In the genomic region with DNA sequence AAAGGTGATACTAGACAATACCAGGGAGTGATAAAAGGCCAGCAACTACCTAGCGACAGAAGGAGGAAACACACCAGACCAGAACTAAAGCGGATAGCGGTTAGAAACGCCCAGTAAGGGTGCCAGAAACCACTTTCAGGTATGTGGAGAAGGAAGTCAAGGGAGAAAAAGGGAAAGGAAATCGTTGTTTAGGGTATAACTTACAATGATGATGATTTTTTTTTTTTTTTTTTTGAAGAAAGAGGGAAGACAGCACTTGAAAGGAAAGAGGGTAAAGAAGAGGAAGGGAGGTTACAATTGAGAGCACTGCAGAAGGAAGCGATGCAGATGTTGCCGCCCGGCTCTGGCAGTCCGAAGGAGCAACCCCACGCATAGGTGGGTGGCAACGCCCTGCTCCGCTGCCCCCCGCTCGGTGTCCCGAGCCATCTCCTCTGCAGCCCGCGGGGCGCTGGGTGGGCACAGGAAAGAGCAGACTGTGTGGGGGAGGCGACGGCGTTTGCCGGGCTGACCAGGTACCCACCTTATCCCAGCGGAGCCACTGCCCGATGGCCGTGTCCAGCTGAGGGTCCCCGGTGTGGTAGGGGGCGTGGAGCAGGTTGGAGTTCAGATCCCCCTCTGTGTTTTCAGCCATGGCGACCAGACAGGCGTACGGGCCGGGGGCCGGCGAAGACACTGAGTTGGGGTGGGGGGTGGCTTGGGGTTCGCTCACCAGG, we compare ENCODE assay signal across 8 cellular contexts. TPM values are rescaled to one million over a fixed set of nuclear protein-coding genes. Genes with fewer than 3 reads are reported as not detected.
DNase-seq lines count a peak whose midpoint lies in the region; ATAC-seq and TF ChIP-seq lines count a peak whose summit lies in the region.

No MANE protein-coding gene starts in this region.

- H3K4me2 ChIP-seq in parathyroid adenoma (ENCODE audit: low read length), result peak overlapping the region; percentile 77

- intact Hi-C loops in Right ventricle myocardium superior (cut with DNase I), result no loop called here

- H3K4me1 ChIP-seq in HUES48 (ENCODE audit: control insufficient read depth, insufficient read depth, low read length), result peaks cover 13% of the 10 kb centered on the region
- H3K4me1 ChIP-seq in parathyroid adenoma, result no peaks in the 10 kb centered on the region

- no peaks in the 10 kb centered on the region for H3K36me3 ChIP-seq in HUES48 (ENCODE audit: control insufficient read depth, insufficient read depth, low read length)
- no peaks in the 10 kb centered on the region for H3K36me3 ChIP-seq in parathyroid adenoma (ENCODE audit: control insufficient read depth, insufficient read depth, low read length)

- peaks cover 52% of the 10 kb centered on the region for H3K4me1 Mint-ChIP-seq in activated T-cell treated with anti-CD3 and anti-CD28 coated beads, Interleukin-2, amount 50 U/mL, for 24 hours (ENCODE audit: low read depth)

- peak overlapping the region; percentile 91 for H2AFZ ChIP-seq in parathyroid adenoma

- ATAC-seq in Right ventricle myocardium superior (ENCODE audit: poor library complexity), result peak; percentile 37
- no peak for ATAC-seq in HG02763 (IDR thresholded peaks at IDR 0.05; ENCODE audit: unreplicated experiment)

- peak overlapping the region; percentile 90 for H3K4me3 Mint-ChIP-seq in activated T-cell treated with anti-CD3 and anti-CD28 coated beads, Interleukin-2, amount 50 U/mL, for 24 hours

- H3K27me3 ChIP-seq in HUES48 (ENCODE audit: control insufficient read depth, insufficient read depth, low read length) (no peaks in the 10 kb centered on the region), parathyroid adenoma (ENCODE audit: control insufficient read depth, insufficient read depth, low read length) (no peaks in the 10 kb centered on the region)

- peak overlapping the region; percentile 83 for H3K27ac Mint-ChIP-seq in activated T-cell treated with anti-CD3 and anti-CD28 coated beads, Interleukin-2, amount 50 U/mL, for 24 hours

- H3K9me3 ChIP-seq in HUES48 (ENCODE audit: control insufficient read depth, insufficient read depth, low read length) (no peaks in the 10 kb centered on the region), parathyroid adenoma (ENCODE audit: control insufficient read depth, low read length) (no peaks in the 10 kb centered on the region)

- no peak for TF ChIP-seq CTCF in parathyroid adenoma (IDR thresholded peaks at IDR 0.05)

- H3K9me3 Mint-ChIP-seq in activated T-cell treated with anti-CD3 and anti-CD28 coated beads, Interleukin-2, amount 50 U/mL, for 24 hours, result no peaks in the 10 kb centered on the region

- H3K36me3 Mint-ChIP-seq in activated T-cell treated with anti-CD3 and anti-CD28 coated beads, Interleukin-2, amount 50 U/mL, for 24 hours (ENCODE audit: low read depth), result peaks cover 7% of the 10 kb centered on the region

- H3K4me3 ChIP-seq in HUES48 (ENCODE audit: low read depth, low read length) (peak overlapping the region; percentile 95), parathyroid adenoma (ENCODE audit: low read depth, low read length) (peak overlapping the region; percentile 88)

- no peaks in the 10 kb centered on the region for H3K27me3 Mint-ChIP-seq in activated T-cell treated with anti-CD3 and anti-CD28 coated beads, Interleukin-2, amount 50 U/mL, for 24 hours

- H3K9ac ChIP-seq in HUES48 (ENCODE audit: low read depth, low read length), result peak overlapping the region; percentile 13
- H3K9ac ChIP-seq in parathyroid adenoma, result peak overlapping the region; percentile 3

- peak overlapping the region; percentile 42 for H3K27ac ChIP-seq in HUES48 (ENCODE audit: low read depth, low read length)
- H3K27ac ChIP-seq in parathyroid adenoma, result no peak overlapping the region

- DNase-seq in activated T-cell treated with anti-CD3 and anti-CD28 coated beads, Interleukin-2, amount 50 U/mL, for 24 hours, result no peak
- DNase-seq in activated T-cell treated with anti-CD3 and anti-CD28 coated beads, Interleukin-2, amount 50 U/mL, for 1 hour, result no peak
- DNase-seq in OCI-M2 (lab: John Stamatoyannopoulos, UW; ENCODE audit: unreplicated experiment) (peak; percentile 12), Right ventricle myocardium superior (peak; percentile 67)
- DNase-seq in activated naive CD4-positive, alpha-beta T cell treated with Interleukin-2 at 50 U/mL for 16 hours, result peak; percentile 33

- no peaks in the 10 kb centered on the region for H3K79me2 ChIP-seq in parathyroid adenoma

RNA-seq across cellular contexts. Expression of gene PGM2L1, which starts 0.5 kb away (rescaled TPM):
- total RNA-seq in Right ventricle myocardium superior, result 1.9 TPM

Comparison
In these comparisons a context has a peak if more than half of its experiments do, and no peak if none do; other contexts are left out.
1. DNase-seq: peak in OCI-M2 (single experiment), activated naive CD4-positive, alpha-beta T cell treated with Interleukin-2 at 50 U/mL for 16 hours (single experiment) and Right ventricle myocardium superior (single experiment); none in activated T-cell treated with anti-CD3 and anti-CD28 coated beads, Interleukin-2, amount 50 U/mL, for 24 hours (single experiment) and activated T-cell treated with anti-CD3 and anti-CD28 coated beads, Interleukin-2, amount 50 U/mL, for 1 hour (single experiment).